ENCODE assay signal across 8 cellular contexts in genomic region chr2:112433480-112433879, GRCh38. TPM values are rescaled to one million over a fixed set of nuclear protein-coding genes. Genes with fewer than 3 reads are reported as not detected.
DNase-seq lines count a peak whose midpoint lies in the region; ATAC-seq and TF ChIP-seq lines count a peak whose summit lies in the region.
"Not testable (repeated sequence)": the region's sequence is repeated elsewhere in the genome, so short reads cannot be mapped to it uniquely, and the experiment has no call there.

Gene RGPD8 (minus strand): TSS chr2:112433645. CDS start chr2:112433453, 192 bp downstream.

- peak; percentile 59; the same call in 1 of the 2 replicates for TF ChIP-seq CTCF in GM12875 (IDR thresholded peaks at IDR 0.05; ENCODE audit: borderline replicate concordance, insufficient read depth, low read depth, low read length)
- TF ChIP-seq CTCF in HFFc6 (IDR thresholded peaks at IDR 0.05) = peak; percentile 82
- TF ChIP-seq CTCF in upper lobe of left lung (IDR thresholded peaks at IDR 0.05) = peak; percentile 26 to 69 (median 44)

- WGBS in upper lobe of left lung, 2 donors = 0% methylated on average over 9 to 18 of the region's 26 CpGs

- H3K27me3 Mint-ChIP-seq in HFFc6 (ENCODE audit: insufficient read depth) = peaks cover 10% of the 10 kb centered on the region

- H3K4me3 ChIP-seq in GM12875 (ENCODE audit: low read depth, low read length) (peak within 1 kb of the TSS; percentile 60), skeletal muscle cell (ENCODE audit: low read depth, low read length) (peak within 1 kb of the TSS; percentile 44), upper lobe of left lung (peak within 1 kb of the TSS; percentile 46 to 67 (median 58))

- not testable (repeated sequence) for H3K27ac Mint-ChIP-seq in HFFc6

- H3K4me3 Mint-ChIP-seq in HFFc6 = peak within 1 kb of the TSS; percentile 65

- H3K4me1 ChIP-seq in upper lobe of left lung = not testable (repeated sequence)

- DNase-seq in HFFc6 (peak; percentile 72), LHCN-M2 (ENCODE audit: low read depth) (peak; percentile 82), dedifferentiated amniotic fluid mesenchymal stem cell (ENCODE audit: extremely low spot score) (peak; percentile 78), islet precursor cell (peak; percentile 92), skeletal muscle cell (ENCODE audit: low read depth) (peak; percentile 38), upper lobe of left lung (peak; percentile 96)
- peak; percentile 93 for DNase-seq in activated CD8-positive, alpha-beta memory T cell treated with anti-CD3 and anti-CD28 coated beads for 24 hours

- H3K9me3 ChIP-seq in upper lobe of left lung = not testable (repeated sequence)

- not testable (repeated sequence) for H3K36me3 ChIP-seq in upper lobe of left lung

- TF ChIP-seq EP300 in upper lobe of left lung (IDR thresholded peaks at IDR 0.05) = not testable (repeated sequence)

- not testable (repeated sequence) for H3K27me3 ChIP-seq in upper lobe of left lung

- not testable (repeated sequence) for TF ChIP-seq POLR2A in upper lobe of left lung (IDR thresholded peaks at IDR 0.05)

- not testable (repeated sequence) for H3K4me1 Mint-ChIP-seq in HFFc6 (ENCODE audit: low read depth)

- H3K27ac ChIP-seq in upper lobe of left lung = peak within 1 kb of the TSS; percentile 85 to 88 (median 86)

- not testable (repeated sequence) for H3K36me3 Mint-ChIP-seq in HFFc6 (ENCODE audit: low read depth)

- ATAC-seq in upper lobe of left lung (ENCODE audit: low FRiP score in 2 of 2) = peak; percentile 97 to 99

- H3K9me3 Mint-ChIP-seq in HFFc6 = not testable (repeated sequence)

RNA-seq across cellular contexts. Expression of gene RGPD8, which starts in this region (rescaled TPM):
- 1 to 10 TPM; 4.1 to 6.6 (median 5.5) TPM for total RNA-seq in HFFc6 (2021; fragmentation: NEBNext Ultra II Directional; extraction: Animal tissue kit (Norgen Biotek cat#: 25700))
- total RNA-seq in LHCN-M2 (2014; rRNA removed) (4.1 and 4.2 TPM in 2 replicates), upper lobe of left lung (10 to 100 TPM in 5 of 6 donors, 1 to 10 TPM in 1; 9.2 to 59.7 (median 20.4) TPM)
- 0.66 TPM for polyA plus RNA-seq in LHCN-M2 (2012)

Comparison
In these comparisons a context has a peak if more than half of its experiments do, and no peak if none do; other contexts are left out.
1. Peak in every context shown above with its lines: DNase-seq, ATAC-seq, H3K4me3 ChIP-seq and H3K27ac ChIP-seq.
2. DNase-seq: peak in every context shown above with its lines; median percentile 96 in upper lobe of left lung; 93 in activated CD8-positive, alpha-beta memory T cell treated with anti-CD3 and anti-CD28 coated beads for 24 hours; 92 in islet precursor cell; 82 in LHCN-M2; 78 in dedifferentiated amniotic fluid mesenchymal stem cell; 72 in HFFc6; 38 in skeletal muscle cell.